Comparison of ENCODE assay signal across 8 cellular contexts in the genomic region with DNA sequence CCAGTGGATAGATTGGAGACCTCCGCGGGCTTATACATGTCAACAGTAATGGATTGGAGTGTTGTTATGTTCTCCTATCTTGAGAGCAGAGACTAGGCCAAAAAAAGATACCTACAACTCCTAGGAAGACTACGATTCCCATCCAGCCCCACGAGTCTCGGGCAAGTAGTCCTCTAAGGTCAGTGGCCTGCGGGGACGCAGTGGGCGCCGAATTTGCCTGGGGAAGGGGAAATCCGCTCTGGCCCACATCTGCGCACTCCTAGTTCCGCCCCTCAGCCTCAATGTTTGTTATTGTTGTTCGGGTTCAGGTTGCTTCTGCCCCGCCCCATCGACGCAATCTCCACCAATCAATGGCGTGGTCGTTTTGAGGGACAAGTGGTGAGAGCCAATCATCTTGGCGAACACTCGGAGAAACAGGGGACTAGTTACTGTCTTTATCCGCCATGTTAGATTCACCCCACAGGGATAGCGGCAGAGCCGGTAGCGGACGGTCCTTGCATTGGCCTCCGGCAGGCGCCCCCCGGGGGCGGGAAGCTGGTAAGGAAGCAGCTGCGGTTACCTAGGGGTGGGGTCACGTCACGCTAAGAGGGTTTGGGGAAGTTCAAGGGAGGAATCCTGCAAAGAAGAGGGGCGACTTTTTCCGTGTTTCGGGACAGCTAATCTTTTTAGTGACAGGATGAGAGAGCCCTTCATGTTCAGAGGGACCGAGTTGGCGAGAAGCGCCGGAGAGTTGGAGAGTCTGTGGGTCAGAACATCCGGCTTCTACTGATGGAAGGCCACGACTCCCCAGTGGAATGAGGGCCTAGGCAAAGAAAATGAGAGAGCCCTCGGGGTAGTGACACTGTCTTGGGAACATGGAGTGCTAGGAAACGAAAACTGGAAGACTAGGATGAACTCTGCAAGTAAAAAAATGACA. TPM values are rescaled to one million over a fixed set of nuclear protein-coding genes. Genes with fewer than 3 reads are reported as not detected.
DNase-seq lines count a peak whose midpoint lies in the region; ATAC-seq and TF ChIP-seq lines count a peak whose summit lies in the region.

A gene with protein sequence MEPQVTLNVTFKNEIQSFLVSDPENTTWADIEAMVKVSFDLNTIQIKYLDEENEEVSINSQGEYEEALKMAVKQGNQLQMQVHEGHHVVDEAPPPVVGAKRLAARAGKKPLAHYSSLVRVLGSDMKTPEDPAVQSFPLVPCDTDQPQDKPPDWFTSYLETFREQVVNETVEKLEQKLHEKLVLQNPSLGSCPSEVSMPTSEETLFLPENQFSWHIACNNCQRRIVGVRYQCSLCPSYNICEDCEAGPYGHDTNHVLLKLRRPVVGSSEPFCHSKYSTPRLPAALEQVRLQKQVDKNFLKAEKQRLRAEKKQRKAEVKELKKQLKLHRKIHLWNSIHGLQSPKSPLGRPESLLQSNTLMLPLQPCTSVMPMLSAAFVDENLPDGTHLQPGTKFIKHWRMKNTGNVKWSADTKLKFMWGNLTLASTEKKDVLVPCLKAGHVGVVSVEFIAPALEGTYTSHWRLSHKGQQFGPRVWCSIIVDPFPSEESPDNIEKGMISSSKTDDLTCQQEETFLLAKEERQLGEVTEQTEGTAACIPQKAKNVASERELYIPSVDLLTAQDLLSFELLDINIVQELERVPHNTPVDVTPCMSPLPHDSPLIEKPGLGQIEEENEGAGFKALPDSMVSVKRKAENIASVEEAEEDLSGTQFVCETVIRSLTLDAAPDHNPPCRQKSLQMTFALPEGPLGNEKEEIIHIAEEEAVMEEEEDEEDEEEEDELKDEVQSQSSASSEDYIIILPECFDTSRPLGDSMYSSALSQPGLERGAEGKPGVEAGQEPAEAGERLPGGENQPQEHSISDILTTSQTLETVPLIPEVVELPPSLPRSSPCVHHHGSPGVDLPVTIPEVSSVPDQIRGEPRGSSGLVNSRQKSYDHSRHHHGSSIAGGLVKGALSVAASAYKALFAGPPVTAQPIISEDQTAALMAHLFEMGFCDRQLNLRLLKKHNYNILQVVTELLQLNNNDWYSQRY (plus strand): TSS at position 449 of the 916 bp plus-strand sequence. CDS start 4,586 bp downstream, outside the sequence.

- H3K36me3 ChIP-seq in uterus = no peaks in the 10 kb centered on the region

- intact Hi-C loops in right cardiac atrium (cut with DNase I) = loop anchor here in 1 of 4 donors (10.0 kb wide), 1 partner anchor 146 kb away; a partner anchor contains a TSS
- intact Hi-C loops in uterus (cut with DNase I; ENCODE audit: low total_unique reads) = no loop called here

- peak; percentile 84 for ATAC-seq in GM18502 (IDR thresholded peaks at IDR 0.05; ENCODE audit: poor library complexity, unreplicated experiment)
- peak; percentile 87 for ATAC-seq in HG02943 (IDR thresholded peaks at IDR 0.05; ENCODE audit: low read depth, unreplicated experiment)
- peak; percentile 94 to 95 for ATAC-seq in right cardiac atrium

- WGBS in right cardiac atrium = under 1% methylated on average over 43 of the region's 43 CpGs

- peak in 2 of 4 experiments; percentile 22 to 40 for TF ChIP-seq CTCF in uterus (IDR thresholded peaks at IDR 0.05)

- peak; percentile 79 to 87 for TF ChIP-seq POLR2A in uterus (IDR thresholded peaks at IDR 0.05)

- H3K4me3 ChIP-seq in right cardiac atrium (ENCODE audit: low read length) (peak within 1 kb of the TSS; percentile 91), uterus (peak within 1 kb of the TSS; percentile 74 to 85)

- no peaks in the 10 kb centered on the region for H3K27me3 ChIP-seq in right cardiac atrium (ENCODE audit: control insufficient read depth, insufficient read depth)
- no peaks in the 10 kb centered on the region for H3K27me3 ChIP-seq in uterus

- peak; percentile 91 to 95 for DNase-seq in NCI-H187 (lab: John Stamatoyannopoulos, UW)
- peak; percentile 68 to 99 (median 91) for DNase-seq in T-helper 2 cell
- peak; percentile 81 to 99 (median 95) for DNase-seq in anterior cingulate cortex (lab: John Stamatoyannopoulos, UW)
- DNase-seq in right cardiac atrium = peak; percentile 92 to 97 (median 96)
- DNase-seq in pulmonary artery endothelial cell (ENCODE audit: low read depth, low spot score) = peak; percentile 95
- DNase-seq in uterus = peak; percentile 97

- H3K9me3 ChIP-seq in right cardiac atrium (ENCODE audit: control insufficient read depth, low read length) (no peaks in the 10 kb centered on the region), uterus (no peaks in the 10 kb centered on the region)

- H3K4me1 ChIP-seq in right cardiac atrium (ENCODE audit: control insufficient read depth, insufficient read depth, low read length) (no peaks in the 10 kb centered on the region), uterus (peaks cover 20 to 27% of the 10 kb centered on the region in 2 donors)

- peak within 1 kb of the TSS; percentile 100 for H3K27ac ChIP-seq in right cardiac atrium (ENCODE audit: low read length)
- H3K27ac ChIP-seq in uterus = peak within 1 kb of the TSS; percentile 97 to 99

RNA-seq across cellular contexts. Expression of the gene that starts here (rescaled TPM):
- 10 to 100 TPM; 83.7 to 98.2 (median 90.9) TPM for total RNA-seq in right cardiac atrium
- polyA plus RNA-seq in right cardiac atrium = 39.4 TPM
- 105 and 110 TPM in 2 replicates for total RNA-seq in pulmonary artery endothelial cell
- 100 to 1,000 TPM in 1 of 4 donors, 10 to 100 TPM in 3; 30.0 to 126 (median 67.2) TPM for total RNA-seq in uterus

Comparison
In these comparisons a context has a peak if more than half of its experiments do, and no peak if none do; other contexts are left out.
1. Peak in every context shown above with its lines: DNase-seq, ATAC-seq, H3K4me3 ChIP-seq and H3K27ac ChIP-seq.